ENCODE assay signal across 9 cellular contexts in the genomic region with DNA sequence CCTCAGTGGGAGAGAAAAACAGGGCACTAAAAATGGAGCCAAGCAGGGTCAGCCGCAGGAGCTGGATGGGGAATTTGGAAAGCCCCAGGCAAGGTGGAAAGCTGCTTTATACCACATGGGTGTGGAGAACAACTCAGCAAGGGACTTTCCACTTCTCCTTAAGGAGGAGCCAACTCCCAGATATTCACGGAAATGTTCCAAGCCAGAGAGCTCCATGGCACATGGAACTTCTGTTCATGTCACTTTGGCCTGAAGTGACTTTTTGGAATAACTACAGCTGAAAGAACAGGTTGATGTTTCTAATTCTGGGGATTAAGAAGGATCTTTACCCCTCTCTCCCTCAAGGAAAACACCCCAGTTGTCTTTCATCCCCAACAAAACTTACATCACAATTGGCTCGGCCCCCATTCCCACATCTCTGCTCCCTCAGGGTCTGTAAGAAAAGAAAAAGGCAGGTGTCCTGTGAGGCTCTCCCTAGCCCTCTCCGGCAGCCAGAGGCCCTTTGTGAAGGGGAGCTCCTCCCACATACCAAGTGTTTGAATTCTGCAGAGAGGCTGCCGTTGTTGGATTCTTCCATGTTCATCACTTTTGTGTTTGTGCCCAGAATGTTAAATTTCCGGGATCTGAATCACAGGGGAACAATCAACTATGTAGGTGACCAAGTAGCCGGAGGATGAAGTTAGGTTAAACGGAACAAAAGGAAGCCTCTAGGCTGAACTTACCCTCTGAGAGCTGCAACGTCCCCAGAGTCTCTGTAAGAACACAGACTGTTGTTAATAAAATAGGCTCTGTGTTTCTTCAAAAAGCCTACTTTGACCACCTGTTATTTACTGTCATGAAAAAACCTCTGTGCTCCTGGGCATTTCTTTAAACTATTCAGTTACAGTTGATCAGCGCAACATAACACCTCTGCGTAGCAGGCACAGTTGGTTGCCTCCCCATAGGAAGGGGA. TPM values are rescaled to one million over a fixed set of nuclear protein-coding genes. Genes with fewer than 3 reads are reported as not detected.
A peak's percentile ranks its signal among the peaks of the same experiment; 100 is the strongest.
DNase-seq lines count a peak whose midpoint lies in the region; ATAC-seq and TF ChIP-seq lines count a peak whose summit lies in the region.
"Had no signal": no experiment of that assay in that cellular context is flagged by ENCODE, and none has a peak within 500 bp of the region (broad histone marks: within the 10 kb centered on the region; RNA-seq: fewer than 3 reads in every experiment).

No MANE protein-coding gene starts in this region.

- no peak for TF ChIP-seq POLR2A in uterus (IDR thresholded peaks at IDR 0.05)

- H3K4me1 ChIP-seq in cardiac muscle cell (ENCODE audit: low read depth) (no peaks in the 10 kb centered on the region), left lung (peaks cover 14 to 18% of the 10 kb centered on the region in 2 donors), uterus (no peaks in the 10 kb centered on the region)

- DNase-seq in cardiac muscle cell (ENCODE audit: low read depth in 1 of 2, low spot score in 1 of 2) (peak in 1 of 2 donors; percentile 58), Right ventricle myocardium inferior (ENCODE audit: missing footprints) (no peak), caudate nucleus (lab: John Stamatoyannopoulos, UW) (peak in 1 of 61 donors; percentile 9), left lung (peak in 1 of 2 donors; percentile 34), uterus (no peak), NCI-H1092 (lab: John Stamatoyannopoulos, UW) (no peak), RKO (ENCODE audit: low spot score) (no peak), GM10266 (ENCODE audit: extremely low spot score) (no peak)
- DNase-seq: COR-L47 had no signal

- intact Hi-C loops in Right ventricle myocardium inferior (cut with DNase I) = no loop called here
- intact Hi-C loops in left lung (cut with DNase I) = loop anchor here in 1 of 2 donors (10.0 kb wide), 1 partner anchor 76 kb away; no protein-coding TSS in a partner anchor
- intact Hi-C loops in uterus (cut with DNase I; ENCODE audit: low total_unique reads) = no loop called here

- H3K4me3 ChIP-seq in cardiac muscle cell = no peak overlapping the region
- no peak overlapping the region for H3K4me3 ChIP-seq in left lung
- H3K4me3 ChIP-seq in uterus = no peak overlapping the region

- H3K27me3 ChIP-seq in cardiac muscle cell (no peaks in the 10 kb centered on the region), left lung (no peaks in the 10 kb centered on the region), uterus (no peaks in the 10 kb centered on the region)

- H3K36me3 ChIP-seq in cardiac muscle cell (peaks cover 52% of the 10 kb centered on the region), left lung (peaks cover 6 to 100% of the 10 kb centered on the region in 2 donors), uterus (no peaks in the 10 kb centered on the region)

- H3K27ac ChIP-seq in cardiac muscle cell (peak overlapping the region; percentile 45), caudate nucleus (ENCODE audit: low read depth, low read length) (peak overlapping the region; percentile 49), left lung (peak overlapping the region; percentile 43 to 65), uterus (peak overlapping the region; percentile 43 to 44)

- H3K9me3 ChIP-seq in cardiac muscle cell (ENCODE audit: low read depth) = no peaks in the 10 kb centered on the region
- no peaks in the 10 kb centered on the region for H3K9me3 ChIP-seq in left lung
- H3K9me3 ChIP-seq in uterus = no peaks in the 10 kb centered on the region

- TF ChIP-seq CTCF in cardiac muscle cell (IDR thresholded peaks at IDR 0.05; ENCODE audit: low read depth, low read length) (no peak), left lung (IDR thresholded peaks at IDR 0.05) (no peak), uterus (IDR thresholded peaks at IDR 0.05) (no peak), GM10266 (IDR thresholded peaks at IDR 0.05; ENCODE audit: control insufficient read depth, insufficient read depth, low read depth, missing control alignments) (no peak)

- ATAC-seq in Right ventricle myocardium inferior (no peak), left lung (peak; percentile 74)

RNA-seq across cellular contexts. Expression of gene STAT5A, which starts 41.0 kb away (rescaled TPM):
- total RNA-seq in cardiac muscle cell (6.8 and 12.2 TPM in 2 replicates), Right ventricle myocardium inferior (14.6 TPM), left lung (10 to 100 TPM; 29.3 to 47.4 TPM), uterus (10 to 100 TPM; 30.7 to 69.2 (median 33.9) TPM)
- 8.2 and 9.7 TPM in 2 replicates for polyA plus RNA-seq in cardiac muscle cell

RNA-seq across cellular contexts. Expression of gene STAT5B, which starts 53.1 kb away (rescaled TPM):
- 35.8 and 62.4 TPM in 2 replicates for total RNA-seq in cardiac muscle cell
- polyA plus RNA-seq in cardiac muscle cell = 26.8 and 45.1 TPM in 2 replicates
- total RNA-seq in Right ventricle myocardium inferior = 32.9 TPM
- 10 to 100 TPM; 41.5 to 70.9 TPM for total RNA-seq in left lung
- 100 to 1,000 TPM in 3 of 4 donors, 10 to 100 TPM in 1; 72.1 to 187 (median 144) TPM for total RNA-seq in uterus

RNA-seq across cellular contexts. Expression of gene STAT3, which starts 58.9 kb away (rescaled TPM):
- total RNA-seq in cardiac muscle cell (82.1 and 87.8 TPM in 2 replicates), Right ventricle myocardium inferior (183 TPM), left lung (100 to 1,000 TPM; 229 to 271 TPM), uterus (100 to 1,000 TPM; 115 to 298 (median 171) TPM)
- 82.7 and 102 TPM in 2 replicates for polyA plus RNA-seq in cardiac muscle cell
